In the genomic region with DNA sequence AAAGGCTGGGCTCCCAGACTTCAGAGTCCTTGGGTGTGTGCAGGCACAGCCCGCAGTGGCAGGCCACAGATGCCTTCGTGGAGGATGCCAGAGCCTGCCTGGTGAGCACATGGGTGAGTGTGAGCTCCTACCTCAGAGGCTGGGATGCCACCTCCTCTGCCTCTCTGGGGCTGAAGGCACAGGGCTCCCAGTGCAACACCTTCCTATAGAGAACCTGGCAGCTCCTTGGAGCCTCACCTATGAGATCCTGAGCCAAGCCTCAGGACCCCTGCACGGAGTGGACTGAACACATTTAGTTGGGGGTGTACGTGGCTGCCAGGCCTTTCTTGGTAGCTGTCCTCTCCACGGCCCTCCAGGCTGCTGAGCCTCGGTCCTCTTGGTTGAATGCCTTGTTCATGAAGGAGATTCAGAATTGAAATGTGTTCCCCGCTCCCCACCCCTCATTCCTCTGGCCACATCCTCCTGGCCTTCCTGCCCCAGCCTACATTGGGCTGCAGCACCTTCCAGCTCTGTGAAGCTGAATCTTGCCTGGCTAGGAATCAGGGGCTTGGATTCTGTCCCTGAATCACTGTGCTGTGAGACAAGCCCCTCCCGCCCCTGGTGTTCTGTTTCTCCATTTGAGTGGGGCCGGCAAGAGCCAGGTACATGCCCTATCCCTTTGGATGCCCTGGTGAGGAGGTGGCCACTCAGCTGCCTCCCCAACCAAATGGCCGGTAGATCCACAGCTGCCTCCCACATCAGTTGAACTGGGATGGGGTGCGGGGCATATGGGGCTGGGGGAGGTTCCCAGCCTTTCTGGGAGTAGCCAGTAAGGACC, we compare ENCODE assay signal across 1 cellular context.
TF ChIP-seq lines count a peak whose summit lies in the region.

No MANE protein-coding gene starts in this region.

TF ChIP-seq in H1, 55 proteins besides CTCF, POLR2A, EP300 and RAD21:
- no peak for TF ChIP-seq CTBP2 (IDR thresholded peaks at IDR 0.05; ENCODE audit: borderline replicate concordance, insufficient read depth, insufficient read length, low read length)
- TF ChIP-seq FOSL1 (IDR thresholded peaks at IDR 0.05; ENCODE audit: insufficient read depth, low read depth, low read length), result no peak
- no peak for TF ChIP-seq POU5F1 (IDR thresholded peaks at IDR 0.05; ENCODE audit: low read depth, low read length)
- no peak for TF ChIP-seq NANOG (IDR thresholded peaks at IDR 0.05; ENCODE audit: insufficient read depth, low read depth, low read length, poor library complexity, severe bottlenecking)
- TF ChIP-seq HDAC6 (IDR thresholded peaks at IDR 0.05; ENCODE audit: low read depth, low read length), result no peak
TF ChIP-seq in H1: peak in this region for 0.
